ENCODE assay signal across 17 cellular contexts in the genomic region with DNA sequence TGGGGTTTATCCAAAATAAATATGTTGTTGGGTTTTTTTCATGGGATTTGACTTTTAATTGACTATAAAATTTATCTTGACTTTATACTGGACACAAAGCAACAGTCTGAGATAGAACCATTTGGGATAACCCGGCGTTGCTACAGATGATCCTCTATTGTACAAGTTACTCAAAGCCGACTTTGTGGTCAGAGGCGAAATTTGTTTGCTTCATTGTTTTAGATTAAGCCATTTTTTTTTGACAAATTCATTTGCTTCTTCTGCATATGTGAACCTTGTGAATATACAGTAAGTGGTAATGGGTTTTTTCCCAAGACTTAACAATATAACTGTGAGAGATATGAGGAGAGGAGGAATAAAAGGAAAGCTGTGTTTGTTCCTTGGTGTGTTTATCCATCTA. TPM values are rescaled to one million over a fixed set of nuclear protein-coding genes. Genes with fewer than 3 reads are reported as not detected.
DNase-seq lines count a peak whose midpoint lies in the region; ATAC-seq and TF ChIP-seq lines count a peak whose summit lies in the region.
"Had no signal": no experiment of that assay in that cellular context is flagged by ENCODE, and none has a peak within 500 bp of the region (broad histone marks: within the 10 kb centered on the region; RNA-seq: fewer than 3 reads in every experiment).

No MANE protein-coding gene starts in this region.

- TF ChIP-seq POLR2A in Peyer's patch (IDR thresholded peaks at IDR 0.05), result no peak

- peaks cover 0 to 25% (median 0%) of the 10 kb centered on the region in 4 donors for H3K4me1 ChIP-seq in Peyer's patch
- H3K4me1 ChIP-seq: BLaER1 treated with 17β-estradiol and CSF1 and Interleukin-3, amounts not matched to agents 10 nM and 100 nM had no signal

- H3K36me3 ChIP-seq in Peyer's patch, result no peaks in the 10 kb centered on the region
- H3K36me3 ChIP-seq: BLaER1 treated with 17β-estradiol and CSF1 and Interleukin-3, amounts not matched to agents 10 nM and 100 nM had no signal

- ATAC-seq in GM21528 (IDR thresholded peaks at IDR 0.05; ENCODE audit: low FRiP score, unreplicated experiment), result no peak
- ATAC-seq: GM23338, HepG2 had no signal

- H3K4me3 ChIP-seq in Peyer's patch, result no peak overlapping the region
- H3K4me3 ChIP-seq: BLaER1 treated with 17β-estradiol and CSF1 and Interleukin-3, amounts not matched to agents 10 nM and 100 nM; GM23338 had no signal

- H3K27ac ChIP-seq in cingulate gyrus (ENCODE audit: low read depth, low read length), result peak overlapping the region; percentile 63
- no peak overlapping the region for H3K27ac ChIP-seq in Peyer's patch
- H3K27ac ChIP-seq: BLaER1 treated with 17β-estradiol and CSF1 and Interleukin-3, amounts not matched to agents 10 nM and 100 nM had no signal

- H3K27me3 ChIP-seq in Peyer's patch, result no peaks in the 10 kb centered on the region
- H3K27me3 ChIP-seq: BLaER1 treated with 17β-estradiol and CSF1 and Interleukin-3, amounts not matched to agents 10 nM and 100 nM had no signal

- H3K9me3 ChIP-seq in Peyer's patch, result no peaks in the 10 kb centered on the region
- H3K9me3 ChIP-seq: BLaER1 treated with 17β-estradiol and CSF1 and Interleukin-3, amounts not matched to agents 10 nM and 100 nM had no signal

- peak; percentile 37 for DNase-seq in Ammon's horn (ENCODE audit: low spot score)
- peak; percentile 43 for DNase-seq in inferior parietal cortex (ENCODE audit: extremely low spot score)
- DNase-seq in putamen (ENCODE audit: low spot score), result peak; percentile 49
- no peak for DNase-seq in Peyer's patch
- DNase-seq in ureter (ENCODE audit: low spot score), result no peak
- no peak for DNase-seq in Kasumi-1 (lab: John Stamatoyannopoulos, UW)
- DNase-seq: 8988T; AML-193; CD4-positive, CD25-positive, alpha-beta regulatory T cell; DMS53; GF-D8; H7 had no signal

- TF ChIP-seq CTCF in Peyer's patch (IDR thresholded peaks at IDR 0.05), result no peak

RNA-seq across cellular contexts. Expression of gene MYO1D, which starts 11.8 kb away (rescaled TPM):
- total RNA-seq in Peyer's patch (100 to 1,000 TPM; 148 to 340 (median 328) TPM), ureter (75.8 TPM)

Comparison
In these comparisons a context has a peak if more than half of its experiments do, and no peak if none do; other contexts are left out.
1. DNase-seq: peak in Ammon's horn (single experiment), inferior parietal cortex (single experiment) and putamen (single experiment); none in Peyer's patch (0 of 3), ureter (single experiment) and Kasumi-1 (0 of 2).